9 cellular contexts compared by ENCODE assay signal in the genomic region with DNA sequence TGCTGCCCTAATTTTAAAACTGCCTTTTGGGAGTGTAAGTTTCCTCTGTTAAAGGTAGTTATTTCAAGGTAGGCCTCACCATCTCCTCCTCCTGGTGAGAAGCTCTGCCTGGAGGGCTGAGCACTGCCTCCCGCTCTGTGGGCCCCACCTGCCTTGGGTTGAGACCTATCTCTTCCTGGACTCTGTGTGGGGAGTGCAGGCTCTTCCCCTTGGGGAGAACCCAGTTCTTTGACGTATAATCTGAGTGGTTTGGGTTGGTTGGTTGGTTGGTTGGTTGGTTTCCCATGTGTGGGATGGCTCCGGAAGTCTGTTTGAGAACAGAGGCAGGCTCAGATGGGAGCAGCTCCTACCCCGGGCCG. TPM values are rescaled to one million over a fixed set of nuclear protein-coding genes. Genes with fewer than 3 reads are reported as not detected.
DNase-seq lines count a peak whose midpoint lies in the region; ATAC-seq, FAIRE-seq and TF ChIP-seq lines count a peak whose summit lies in the region.
"Had no signal": no experiment of that assay in that cellular context is flagged by ENCODE, and none has a peak within 500 bp of the region (broad histone marks: within the 10 kb centered on the region; RNA-seq: fewer than 3 reads in every experiment).

No MANE protein-coding gene starts in this region.

- no peak for FAIRE-seq in A549 (lab: Jason Lieb, UNC)

- DNase-seq in A549 (ENCODE audit: low read depth in 1 of 2, low spot score in 1 of 2) (no peak), HFFc6 (no peak), lower lobe of right lung (no peak), uterus (no peak), hepatic stellate cell (ENCODE audit: low spot score) (no peak)
- peak; percentile 81 for DNase-seq in activated effector memory CD4-positive, alpha-beta T cell treated with anti-CD3 and anti-CD28 coated beads, Interleukin-2, amount 50 U/mL, for 16 hours
- no peak for DNase-seq in NK-92 treated with Interleukin-12 subunit alpha and Interleukin-12 subunit beta, amount 100 ng/mL, for 24 hours (lab: John Stamatoyannopoulos, UW)

- H3K27ac ChIP-seq in A549 (peak overlapping the region; percentile 93 to 94), lower lobe of right lung (peak overlapping the region; percentile 91), uterus (peak overlapping the region; percentile 95 to 100)

- TF ChIP-seq POLR2A in A549 (IDR thresholded peaks at IDR 0.05; ENCODE audit: low read length), result no peak
- no peak for TF ChIP-seq POLR2A in uterus (IDR thresholded peaks at IDR 0.05)

- H3K4me1 Mint-ChIP-seq in HFFc6 (ENCODE audit: low read depth), result peaks cover 98% of the 10 kb centered on the region

- no peaks in the 10 kb centered on the region for H3K36me3 ChIP-seq in lower lobe of right lung
- no peaks in the 10 kb centered on the region for H3K36me3 ChIP-seq in uterus

- intact Hi-C loops in lower lobe of right lung (cut with DNase I), result no loop called here
- intact Hi-C loops in uterus (cut with DNase I; ENCODE audit: low total_unique reads), result no loop called here

- WGBS in A549 (ENCODE audit: missing lambda C conversion rate), result 89% methylated on average over 5 of the region's 5 CpGs

- peak overlapping the region; percentile 78 for H3K4me2 ChIP-seq in A549

- H3K27me3 ChIP-seq in lower lobe of right lung (ENCODE audit: low read depth) (no peaks in the 10 kb centered on the region), uterus (no peaks in the 10 kb centered on the region)

- H3K9me3 Mint-ChIP-seq in HFFc6, result no peaks in the 10 kb centered on the region
- H3K9me3 Mint-ChIP-seq: activated naive CD4-positive, alpha-beta T cell treated with anti-CD3 and anti-CD28 coated beads, Interleukin-2, amount 50 U/mL, for 24 hours had no signal

- ATAC-seq in A549, result no peak
- no peak for ATAC-seq in lower lobe of right lung
- ATAC-seq in GM21515 (IDR thresholded peaks at IDR 0.05; ENCODE audit: unreplicated experiment), result no peak

- H3K4me3 Mint-ChIP-seq in HFFc6, result peak overlapping the region; percentile 63
- H3K4me3 Mint-ChIP-seq: activated naive CD4-positive, alpha-beta T cell treated with anti-CD3 and anti-CD28 coated beads, Interleukin-2, amount 50 U/mL, for 24 hours had no signal

- H3K4me3 ChIP-seq in A549 (0 out of 3 replicates have a peak overlapping the region, but pooled peaks have one; percentile 2), lower lobe of right lung (no peak overlapping the region), uterus (no peak overlapping the region)

- TF ChIP-seq CTCF in A549 (IDR thresholded peaks at IDR 0.05) (no peak), HFFc6 (IDR thresholded peaks at IDR 0.05) (no peak), lower lobe of right lung (IDR thresholded peaks at IDR 0.05) (no peak), uterus (IDR thresholded peaks at IDR 0.05) (no peak)

- H3K4me1 ChIP-seq in A549 (peaks cover 90% of the 10 kb centered on the region), lower lobe of right lung (peaks cover 99% of the 10 kb centered on the region), uterus (peaks cover 21 to 35% of the 10 kb centered on the region in 2 donors)

- no peak; a peak in 1 of 5 replicates for TF ChIP-seq RAD21 in A549 (conservative IDR thresholded peaks at IDR 0.05 in 1 of 2, IDR thresholded peaks at IDR 0.05 in 1 of 2)

- TF ChIP-seq EP300 in A549 (IDR thresholded peaks at IDR 0.05), result no peak

- H3K27ac Mint-ChIP-seq in HFFc6, result peak overlapping the region; percentile 100

- peaks cover 47% of the 10 kb centered on the region for H3K36me3 Mint-ChIP-seq in HFFc6 (ENCODE audit: low read depth)

- POLR2A ChIA-PET in A549 (lab: Yijun Ruan, JAX), result interaction anchor here (0.6 to 1.2 kb wide), 4 partner anchors 38 to 228 kb away, joined by 3 to 8 read pairs (median 6); a partner anchor contains a TSS

- H3K9me3 ChIP-seq in A549, result peaks cover 7% of the 10 kb centered on the region; the same call in 2 of the 3 replicates
- no peaks in the 10 kb centered on the region for H3K9me3 ChIP-seq in lower lobe of right lung
- H3K9me3 ChIP-seq in uterus, result no peaks in the 10 kb centered on the region

- CTCF ChIA-PET in A549 (lab: Yijun Ruan, JAX), result interaction anchor here (0.6 to 33.1 kb wide), 25 partner anchors 8 to 412 kb away, joined by 3 to 764 read pairs (median 5); a partner anchor contains a TSS

- H3K27me3 Mint-ChIP-seq in HFFc6 (ENCODE audit: insufficient read depth), result peaks cover 20% of the 10 kb centered on the region
- H3K27me3 Mint-ChIP-seq: activated naive CD4-positive, alpha-beta T cell treated with anti-CD3 and anti-CD28 coated beads, Interleukin-2, amount 50 U/mL, for 24 hours had no signal

TF ChIP-seq in A549, 52 proteins besides CTCF, POLR2A, EP300 and RAD21:
- TF ChIP-seq, protein P1, sequence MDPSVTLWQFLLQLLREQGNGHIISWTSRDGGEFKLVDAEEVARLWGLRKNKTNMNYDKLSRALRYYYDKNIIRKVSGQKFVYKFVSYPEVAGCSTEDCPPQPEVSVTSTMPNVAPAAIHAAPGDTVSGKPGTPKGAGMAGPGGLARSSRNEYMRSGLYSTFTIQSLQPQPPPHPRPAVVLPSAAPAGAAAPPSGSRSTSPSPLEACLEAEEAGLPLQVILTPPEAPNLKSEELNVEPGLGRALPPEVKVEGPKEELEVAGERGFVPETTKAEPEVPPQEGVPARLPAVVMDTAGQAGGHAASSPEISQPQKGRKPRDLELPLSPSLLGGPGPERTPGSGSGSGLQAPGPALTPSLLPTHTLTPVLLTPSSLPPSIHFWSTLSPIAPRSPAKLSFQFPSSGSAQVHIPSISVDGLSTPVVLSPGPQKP (IDR thresholded peaks at IDR 0.05; ENCODE audit: low read depth, low read length), result no peak
- peak; percentile 84; the same call in 1 of the 2 replicates for TF ChIP-seq HOXA7 (CRISPR knock-in tag; IDR thresholded peaks at IDR 0.05)
- no peak for TF ChIP-seq HDAC2 (IDR thresholded peaks at IDR 0.05)
- TF ChIP-seq ZNF302 (CRISPR knock-in tag; IDR thresholded peaks at IDR 0.05), result peak; percentile 55; the same call in 1 of the 2 replicates
- TF ChIP-seq, protein P2, sequence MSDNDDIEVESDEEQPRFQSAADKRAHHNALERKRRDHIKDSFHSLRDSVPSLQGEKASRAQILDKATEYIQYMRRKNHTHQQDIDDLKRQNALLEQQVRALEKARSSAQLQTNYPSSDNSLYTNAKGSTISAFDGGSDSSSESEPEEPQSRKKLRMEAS (IDR thresholded peaks at IDR 0.05), result no peak
- TF ChIP-seq HOXB13 (CRISPR knock-in tag; IDR thresholded peaks at IDR 0.05; ENCODE audit: low read depth), result peak; percentile 61
- peak; percentile 77; the same call in 1 of the 2 replicates for TF ChIP-seq TP53 (CRISPR knock-in tag; IDR thresholded peaks at IDR 0.05)
- TF ChIP-seq HEYL (CRISPR knock-in tag; IDR thresholded peaks at IDR 0.05), result no peak
- TF ChIP-seq, protein P3, sequence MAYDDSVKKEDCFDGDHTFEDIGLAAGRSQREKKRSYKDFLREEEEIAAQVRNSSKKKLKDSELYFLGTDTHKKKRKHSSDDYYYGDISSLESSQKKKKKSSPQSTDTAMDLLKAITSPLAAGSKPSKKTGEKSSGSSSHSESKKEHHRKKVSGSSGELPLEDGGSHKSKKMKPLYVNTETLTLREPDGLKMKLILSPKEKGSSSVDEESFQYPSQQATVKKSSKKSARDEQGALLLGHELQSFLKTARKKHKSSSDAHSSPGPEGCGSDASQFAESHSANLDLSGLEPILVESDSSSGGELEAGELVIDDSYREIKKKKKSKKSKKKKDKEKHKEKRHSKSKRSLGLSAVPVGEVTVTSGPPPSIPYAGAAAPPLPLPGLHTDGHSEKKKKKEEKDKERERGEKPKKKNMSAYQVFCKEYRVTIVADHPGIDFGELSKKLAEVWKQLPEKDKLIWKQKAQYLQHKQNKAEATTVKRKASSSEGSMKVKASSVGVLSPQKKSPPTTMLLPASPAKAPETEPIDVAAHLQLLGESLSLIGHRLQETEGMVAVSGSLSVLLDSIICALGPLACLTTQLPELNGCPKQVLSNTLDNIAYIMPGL (CRISPR knock-in tag; IDR thresholded peaks at IDR 0.05; ENCODE audit: borderline replicate concordance), result 0 out of 2 replicates have a peak, but pooled peaks have one; percentile 46
- 0 out of 2 replicates have a peak, but pooled peaks have one; percentile 31 for TF ChIP-seq RARB (CRISPR knock-in tag; IDR thresholded peaks at IDR 0.05)
- peak; percentile 66; the same call in 1 of the 2 replicates for TF ChIP-seq FOXS1 (CRISPR knock-in tag; IDR thresholded peaks at IDR 0.05)
- TF ChIP-seq FOSL2 (IDR thresholded peaks at IDR 0.05), result no peak
- TF ChIP-seq FOSL2 (CRISPR knock-in tag; IDR thresholded peaks at IDR 0.05), result no peak

RNA-seq across cellular contexts. Expression of a gene that starts 39.1 kb away (rescaled TPM):
- 605 and 614 TPM in 2 replicates for polyA plus RNA-seq in A549 (2011; rRNA removed)
- polyA plus RNA-seq in A549 (2012; cell fraction: cytosol; rRNA removed), result 1,005 and 1,074 TPM in 2 replicates
- polyA plus RNA-seq in A549 (2012; cell fraction: nucleus; rRNA removed), result 3,482 and 4,263 TPM in 2 replicates
- polyA plus RNA-seq in A549 (2017; fragmentation: RNase III; extraction: RNeasy Plus Mini Kit Qiagen cat#74134 plus additional on column Dnase treatment), result 967 to 1,087 TPM (median 1,011 TPM) in 3 replicates
- 488 and 611 TPM in 2 replicates for polyA minus RNA-seq in A549 (2011; rRNA and poly(A)+ RNA removed)
- total RNA-seq in HFFc6 (2021; fragmentation: NEBNext Ultra II Directional; extraction: Animal tissue kit (Norgen Biotek cat#: 25700)), result 1,000 to 10,000 TPM in 5 of 6 experiments, 100 to 1,000 TPM in 1; 972 to 1,299 (median 1,250) TPM
- total RNA-seq in lower lobe of right lung, result 454 TPM
- 100 to 1,000 TPM; 259 to 844 (median 429) TPM for total RNA-seq in uterus

RNA-seq across cellular contexts. Expression of a gene that starts 57.8 kb away (rescaled TPM):
- polyA plus RNA-seq in A549 (2011; rRNA removed) (10.0 and 12.3 TPM in 2 replicates), A549 (2017; fragmentation: RNase III; extraction: RNeasy Plus Mini Kit Qiagen cat#74134 plus additional on column Dnase treatment) (8.6 to 11.7 TPM (median 11.0 TPM) in 3 replicates)
- polyA plus RNA-seq in A549 (2012; cell fraction: cytosol; rRNA removed), result 10.0 and 10.2 TPM in 2 replicates
- polyA plus RNA-seq in A549 (2012; cell fraction: nucleus; rRNA removed), result 33.2 and 34.8 TPM in 2 replicates
- 3.2 and 7.1 TPM in 2 replicates for polyA minus RNA-seq in A549 (2011; rRNA and poly(A)+ RNA removed)
- under 1 TPM; 0.09 to 0.45 (median 0.19) TPM for total RNA-seq in HFFc6 (2021; fragmentation: NEBNext Ultra II Directional; extraction: Animal tissue kit (Norgen Biotek cat#: 25700))
- total RNA-seq in lower lobe of right lung (18.2 TPM), uterus (1 to 10 TPM in 2 of 4 donors, under 1 TPM in 1, not detected in 1; 0.83 to 8.4 (median 8.2) TPM)
